8 cellular contexts compared by ENCODE assay signal in genomic region chr19:11242864-11243797, GRCh38. TPM values are rescaled to one million over a fixed set of nuclear protein-coding genes. Genes with fewer than 3 reads are reported as not detected.
A peak's percentile ranks its signal among the peaks of the same experiment; 100 is the strongest.
DNase-seq lines count a peak whose midpoint lies in the region; ATAC-seq and TF ChIP-seq lines count a peak whose summit lies in the region.

No MANE protein-coding gene starts in this region.

- H3K27ac Mint-ChIP-seq in activated naive CD4-positive, alpha-beta T cell treated with anti-CD3 and anti-CD28 coated beads, Interleukin-2, amount 50 U/mL, for 72 hours = no peak overlapping the region

- H3K27ac ChIP-seq in cardiac muscle cell (no peak overlapping the region), prostate gland (peak overlapping the region in 1 of 2 donors; percentile 13), upper lobe of right lung (peak overlapping the region; percentile 68)

- TF ChIP-seq CTCF in GM10266 (IDR thresholded peaks at IDR 0.05; ENCODE audit: control insufficient read depth, insufficient read depth, low read depth, missing control alignments) (peak; percentile 63), cardiac muscle cell (IDR thresholded peaks at IDR 0.05; ENCODE audit: low read depth, low read length) (peak; percentile 51), prostate gland (IDR thresholded peaks at IDR 0.05) (peak; percentile 41 to 87 (median 51)), upper lobe of right lung (IDR thresholded peaks at IDR 0.05) (peak; percentile 87)

- H3K27me3 ChIP-seq in cardiac muscle cell = no peaks in the 10 kb centered on the region
- no peaks in the 10 kb centered on the region for H3K27me3 ChIP-seq in prostate gland (replicated peaks; ENCODE audit: insufficient read depth)
- no peaks in the 10 kb centered on the region for H3K27me3 ChIP-seq in upper lobe of right lung

- H3K4me3 ChIP-seq in cardiac muscle cell (no peak overlapping the region), prostate gland (no peak overlapping the region), upper lobe of right lung (no peak overlapping the region)

- H3K36me3 ChIP-seq in cardiac muscle cell = no peaks in the 10 kb centered on the region
- no peaks in the 10 kb centered on the region for H3K36me3 ChIP-seq in prostate gland
- H3K36me3 ChIP-seq in upper lobe of right lung = peaks cover 57% of the 10 kb centered on the region

- DNase-seq in GM10266 (ENCODE audit: extremely low spot score) (peak; percentile 98), HuH-7 (ENCODE audit: low spot score) (peak; percentile 93), SKM-1 treated with dmso at 0.1 percent for 144 hours (lab: John Stamatoyannopoulos, UW; ENCODE audit: unreplicated experiment) (peak; percentile 41), cardiac muscle cell (ENCODE audit: low read depth in 1 of 2, low spot score in 1 of 2) (peak; percentile 82 to 90), prostate gland (ENCODE audit: low spot score) (peak; percentile 79), upper lobe of right lung (peak; percentile 96)
- peak; percentile 79 to 94 for DNase-seq in activated naive CD4-positive, alpha-beta T cell treated with anti-CD3 and anti-CD28 coated beads, Interleukin-2, amount 50 U/mL, for 72 hours (ENCODE audit: low spot score in 2 of 2)

- H3K4me1 ChIP-seq in cardiac muscle cell (ENCODE audit: low read depth) = no peaks in the 10 kb centered on the region
- no peaks in the 10 kb centered on the region for H3K4me1 ChIP-seq in prostate gland (replicated peaks)
- peaks cover 17% of the 10 kb centered on the region for H3K4me1 ChIP-seq in upper lobe of right lung

- no peaks in the 10 kb centered on the region for H3K9me3 Mint-ChIP-seq in activated naive CD4-positive, alpha-beta T cell treated with anti-CD3 and anti-CD28 coated beads, Interleukin-2, amount 50 U/mL, for 72 hours

- ATAC-seq in activated naive CD4-positive, alpha-beta T cell treated with anti-CD3 and anti-CD28 coated beads, Interleukin-2, amount 50 U/mL, for 72 hours = peak; percentile 98 to 99
- peak; percentile 97 for ATAC-seq in upper lobe of right lung
- ATAC-seq in GM21447 (IDR thresholded peaks at IDR 0.05; ENCODE audit: unreplicated experiment) = no peak

- no peaks in the 10 kb centered on the region for H3K36me3 Mint-ChIP-seq in activated naive CD4-positive, alpha-beta T cell treated with anti-CD3 and anti-CD28 coated beads, Interleukin-2, amount 50 U/mL, for 72 hours

- 48% methylated on average over 43 of the region's 48 CpGs for WGBS in prostate gland

- intact Hi-C loops in prostate gland (cut with DNase I) = no loop called here
- intact Hi-C loops in upper lobe of right lung (cut with DNase I) = no loop called here

- H3K9me3 ChIP-seq in cardiac muscle cell (ENCODE audit: low read depth) (no peaks in the 10 kb centered on the region), prostate gland (no peaks in the 10 kb centered on the region), upper lobe of right lung (no peaks in the 10 kb centered on the region)

- no peak for TF ChIP-seq POLR2A in prostate gland (IDR thresholded peaks at IDR 0.05)

RNA-seq across cellular contexts. Expression of gene ANGPTL8, which starts 3.7 kb away (rescaled TPM):
- not detected for total RNA-seq in activated naive CD4-positive, alpha-beta T cell treated with anti-CD3 and anti-CD28 coated beads, Interleukin-2, amount 50 U/mL, for 72 hours
- 1.5 TPM in 1 of 2 replicates, not detected in the other for total RNA-seq in cardiac muscle cell
- 0.71 and 1.7 TPM in 2 replicates for polyA plus RNA-seq in cardiac muscle cell
- not detected for total RNA-seq in prostate gland
- not detected for total RNA-seq in upper lobe of right lung

RNA-seq across cellular contexts. Expression of gene DOCK6, which starts 19.2 kb away (rescaled TPM):
- 10 to 100 TPM in 1 of 2 donors, 1 to 10 TPM in 1; 2.0 to 17.4 TPM for total RNA-seq in activated naive CD4-positive, alpha-beta T cell treated with anti-CD3 and anti-CD28 coated beads, Interleukin-2, amount 50 U/mL, for 72 hours
- total RNA-seq in cardiac muscle cell (9.1 and 75.6 TPM in 2 replicates), prostate gland (10 to 100 TPM; 21.6 to 38.7 TPM), upper lobe of right lung (138 TPM)
- 12.2 and 21.5 TPM in 2 replicates for polyA plus RNA-seq in cardiac muscle cell

RNA-seq across cellular contexts. Expression of gene KANK2, which starts 45.8 kb away (rescaled TPM):
- total RNA-seq in activated naive CD4-positive, alpha-beta T cell treated with anti-CD3 and anti-CD28 coated beads, Interleukin-2, amount 50 U/mL, for 72 hours = 1 to 10 TPM; 1.6 to 5.5 TPM
- total RNA-seq in cardiac muscle cell = 73.0 and 106 TPM in 2 replicates
- 38.9 and 43.9 TPM in 2 replicates for polyA plus RNA-seq in cardiac muscle cell
- 100 to 1,000 TPM; 150 to 370 TPM for total RNA-seq in prostate gland
- 268 TPM for total RNA-seq in upper lobe of right lung

RNA-seq across cellular contexts. Expression of gene TSPAN16, which starts 52.8 kb away (rescaled TPM):
- total RNA-seq in activated naive CD4-positive, alpha-beta T cell treated with anti-CD3 and anti-CD28 coated beads, Interleukin-2, amount 50 U/mL, for 72 hours = not detected
- total RNA-seq in cardiac muscle cell = not detected in 2 replicates
- not detected in 2 replicates for polyA plus RNA-seq in cardiac muscle cell
- 1 to 10 TPM in 1 of 2 donors, not detected in 1; 4.2 TPM for total RNA-seq in prostate gland
- total RNA-seq in upper lobe of right lung = not detected

Comparison
In these comparisons a context has a peak if more than half of its experiments do, and no peak if none do; other contexts are left out.
1. DNase-seq: peak in every context shown above with its lines; median percentile 98 in GM10266; 96 in upper lobe of right lung; 93 in HuH-7; 86 in activated naive CD4-positive, alpha-beta T cell treated with anti-CD3 and anti-CD28 coated beads, Interleukin-2, amount 50 U/mL, for 72 hours; 86 in cardiac muscle cell; 79 in prostate gland; 41 in SKM-1 treated with dmso at 0.1 percent for 144 hours.
2. RNA of gene KANK2, which starts 45.8 kb away (total RNA-seq): 150 to 370 TPM in prostate gland, 268 TPM in upper lobe of right lung (single experiment) and 73.0 to 106 TPM in cardiac muscle cell; 1.6 to 5.5 TPM in activated naive CD4-positive, alpha-beta T cell treated with anti-CD3 and anti-CD28 coated beads, Interleukin-2, amount 50 U/mL, for 72 hours; every median in the first group is over 10 times any median in the second.
3. Peak in every context shown above with its lines, with median percentiles within 50 percentile points of each other: CTCF ChIP-seq.